Comparison of ENCODE assay signal across 5 cellular contexts in the genomic region with DNA sequence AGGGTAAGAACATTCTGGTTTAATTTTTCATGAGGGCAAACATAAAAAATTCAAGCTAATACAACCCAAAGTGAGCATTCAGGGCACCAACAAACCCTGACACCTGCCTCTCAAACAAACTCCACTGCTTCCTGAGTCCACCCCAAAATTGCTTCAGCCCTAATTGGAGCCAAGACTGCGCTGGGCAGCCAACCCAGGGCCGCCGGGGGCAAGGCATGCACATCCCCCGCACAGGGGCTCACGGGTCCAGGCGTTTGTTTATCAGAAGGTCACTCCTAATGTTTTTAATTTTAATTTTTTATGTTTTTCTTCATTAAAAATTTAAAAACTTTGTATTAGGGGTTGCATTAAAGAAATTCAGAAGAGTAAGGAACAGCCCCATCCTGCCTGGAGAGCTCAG.
"Had no signal": no experiment of that assay in that cellular context is flagged by ENCODE, and none has a peak within 500 bp of the region (broad histone marks: within the 10 kb centered on the region; RNA-seq: fewer than 3 reads in every experiment).

No MANE protein-coding gene starts in this region.

- DNase-seq: IMR-90, KBM-7, KG1 had no signal

- ATAC-seq: HepG2, K562 had no signal
